24 cellular contexts compared by ENCODE assay signal in genomic region chr9:20692554-20692953, GRCh38. TPM values are rescaled to one million over a fixed set of nuclear protein-coding genes. Genes with fewer than 3 reads are reported as not detected.
DNase-seq lines count a peak whose midpoint lies in the region; ATAC-seq and TF ChIP-seq lines count a peak whose summit lies in the region.
"Had no signal": no experiment of that assay in that cellular context is flagged by ENCODE, and none has a peak within 500 bp of the region (broad histone marks: within the 10 kb centered on the region; RNA-seq: fewer than 3 reads in every experiment).

No MANE protein-coding gene starts in this region.

- peak overlapping the region; percentile 61 for H3K27ac Mint-ChIP-seq in mesothelial cell of epicardium
- no peak overlapping the region for H3K27ac Mint-ChIP-seq in CD8-positive, alpha-beta memory T cell
- H3K27ac Mint-ChIP-seq: activated CD4-positive, alpha-beta memory T cell treated with anti-CD3 and anti-CD28 coated beads, Interleukin-2, amount 10 ng/mL, durations not matched to agents 7 days and 5 days; activated naive CD4-positive, alpha-beta T cell treated with anti-CD3 and anti-CD28 coated beads, Interleukin-2, amount 50 U/mL, for 24 hours; activated T-helper 2 cell treated with anti-CD3 and anti-CD28 coated beads, Interferon-gamma antibody, Interleukin-2, Interleukin-4, amounts not matched to agents 10 μg/mL and 5 μg/mL and 100 μg/mL, durations not matched to agents 14 hours and 24 hours and 36 hours; CD8-positive, alpha-beta T cell; stimulated activated naive CD8-positive, alpha-beta T cell treated with anti-CD3 and anti-CD28 coated beads, Interleukin-15, Interleukin-2, amounts not matched to agents 100 ng/mL and 50 ng/mL, for 24 hours had no signal

- H3K27me3 ChIP-seq in brain microvascular endothelial cell (replicated peaks): no peaks in the 10 kb centered on the region
- H3K27me3 ChIP-seq in CD8-positive, alpha-beta memory T cell (ENCODE audit: insufficient read depth, low read length, poor library complexity, severe bottlenecking): no peaks in the 10 kb centered on the region
- H3K27me3 ChIP-seq: ascending aorta, tibial artery had no signal

- no peaks in the 10 kb centered on the region for H3K27me3 Mint-ChIP-seq in mesothelial cell of epicardium (ENCODE audit: low read depth)
- H3K27me3 Mint-ChIP-seq in CD8-positive, alpha-beta memory T cell: no peaks in the 10 kb centered on the region
- H3K27me3 Mint-ChIP-seq: activated CD4-positive, alpha-beta memory T cell treated with anti-CD3 and anti-CD28 coated beads, Interleukin-2, amount 10 ng/mL, durations not matched to agents 7 days and 5 days; activated naive CD4-positive, alpha-beta T cell treated with anti-CD3 and anti-CD28 coated beads, Interleukin-2, amount 50 U/mL, for 24 hours; central memory CD8-positive, alpha-beta T cell; stimulated activated naive CD8-positive, alpha-beta T cell treated with anti-CD3 and anti-CD28 coated beads, Interleukin-15, Interleukin-2, amounts not matched to agents 100 ng/mL and 50 ng/mL, for 24 hours had no signal

- peaks cover 2% of the 10 kb centered on the region for H3K36me3 Mint-ChIP-seq in mesothelial cell of epicardium
- H3K36me3 Mint-ChIP-seq in CD8-positive, alpha-beta memory T cell: peaks cover 0 to 10% (median 0%) of the 10 kb centered on the region in 3 donors
- H3K36me3 Mint-ChIP-seq: CD8-positive, alpha-beta T cell had no signal

- H3K4me1 ChIP-seq in CD8-positive, alpha-beta memory T cell (ENCODE audit: insufficient read depth, low read length): no peaks in the 10 kb centered on the region
- H3K4me1 ChIP-seq: A549, ascending aorta had no signal

- peaks cover 19% of the 10 kb centered on the region for H3K4me1 Mint-ChIP-seq in mesothelial cell of epicardium
- peaks cover 0 to 18% (median 11%) of the 10 kb centered on the region in 3 donors for H3K4me1 Mint-ChIP-seq in CD8-positive, alpha-beta memory T cell

- no peak overlapping the region for H3K27ac ChIP-seq in brain microvascular endothelial cell
- no peak overlapping the region for H3K27ac ChIP-seq in CD8-positive, alpha-beta memory T cell (ENCODE audit: low read depth, low read length)
- H3K27ac ChIP-seq: A549, ascending aorta, KMS-11, SK-N-MC, tibial artery had no signal

- POLR2A ChIA-PET in CD8-positive, alpha-beta memory T cell (lab: Charles Lee): no interaction called here

- no peaks in the 10 kb centered on the region for H3K9me3 ChIP-seq in CD8-positive, alpha-beta memory T cell (ENCODE audit: low read length)
- H3K9me3 ChIP-seq: A549, ascending aorta, HAP-1, tibial artery had no signal

- H3K4me3 ChIP-seq in brain microvascular endothelial cell (ENCODE audit: low read depth, low read length): no peak overlapping the region
- no peak overlapping the region for H3K4me3 ChIP-seq in CD8-positive, alpha-beta memory T cell (ENCODE audit: low read length)
- H3K4me3 ChIP-seq: A549, ascending aorta, HAP-1, SK-N-MC, tibial artery had no signal

- CTCF ChIA-PET in CD8-positive, alpha-beta memory T cell (lab: Charles Lee): no interaction called here

- DNase-seq in CMK (ENCODE audit: low read depth): peak; percentile 5
- DNase-seq in HuH-7.5 (ENCODE audit: low spot score): peak; percentile 6
- DNase-seq in brain microvascular endothelial cell: peak; percentile 61
- no peak for DNase-seq in mesothelial cell of epicardium (ENCODE audit: low spot score in 2 of 2, unreplicated experiment in 2 of 2)
- no peak for DNase-seq in retina
- no peak for DNase-seq in CD8-positive, alpha-beta memory T cell
- DNase-seq in DMS79 (lab: John Stamatoyannopoulos, UW): no peak
- DNase-seq: activated CD4-positive, alpha-beta memory T cell treated with anti-CD3 and anti-CD28 coated beads, Interleukin-2, amount 10 ng/mL, durations not matched to agents 7 days and 5 days; activated CD4-positive, CD25-positive, alpha-beta regulatory T cell treated with anti-CD3 and anti-CD28 coated beads, Interleukin-2, amount 50 U/mL, for 72 hours; CD8-positive, alpha-beta T cell; kidney glomerular epithelial cell; NCI-H1417 treated with DMSO at 0.1 percent for 48 hours; stimulated activated CD4-positive, alpha-beta T cell treated with anti-CD3 and anti-CD28 coated beads, Interleukin-15, amount 100 ng/mL, for 24 hours; tibial artery had no signal

- H3K36me3 ChIP-seq in brain microvascular endothelial cell (replicated peaks): no peaks in the 10 kb centered on the region
- no peaks in the 10 kb centered on the region for H3K36me3 ChIP-seq in CD8-positive, alpha-beta memory T cell (ENCODE audit: insufficient read depth, low read length)
- H3K36me3 ChIP-seq: ascending aorta, HAP-1, tibial artery had no signal

- no peak for ATAC-seq in GM19035 (IDR thresholded peaks at IDR 0.05; ENCODE audit: unreplicated experiment)
- ATAC-seq: A549; CD8-positive, alpha-beta T cell had no signal

- H3K4me3 Mint-ChIP-seq in mesothelial cell of epicardium: no peak overlapping the region
- H3K4me3 Mint-ChIP-seq in CD8-positive, alpha-beta memory T cell: no peak overlapping the region
- H3K4me3 Mint-ChIP-seq: activated CD4-positive, alpha-beta memory T cell treated with anti-CD3 and anti-CD28 coated beads, Interleukin-2, amount 10 ng/mL, durations not matched to agents 7 days and 5 days; activated naive CD4-positive, alpha-beta T cell treated with anti-CD3 and anti-CD28 coated beads, Interleukin-2, amount 50 U/mL, for 24 hours; CD8-positive, alpha-beta T cell; central memory CD8-positive, alpha-beta T cell; stimulated activated naive CD8-positive, alpha-beta T cell treated with anti-CD3 and anti-CD28 coated beads, Interleukin-15, Interleukin-2, amounts not matched to agents 100 ng/mL and 50 ng/mL, for 24 hours had no signal

- no peak for TF ChIP-seq CTCF in brain microvascular endothelial cell (IDR thresholded peaks at IDR 0.05; ENCODE audit: low read depth, low read length, missing control alignments)
- no peak for TF ChIP-seq CTCF in mesothelial cell of epicardium (IDR thresholded peaks at IDR 0.05; ENCODE audit: unreplicated experiment)

- no peaks in the 10 kb centered on the region for H3K9me3 Mint-ChIP-seq in mesothelial cell of epicardium
- no peaks in the 10 kb centered on the region for H3K9me3 Mint-ChIP-seq in CD8-positive, alpha-beta memory T cell
- H3K9me3 Mint-ChIP-seq: activated CD4-positive, alpha-beta memory T cell treated with anti-CD3 and anti-CD28 coated beads, Interleukin-2, amount 10 ng/mL, durations not matched to agents 7 days and 5 days; activated naive CD4-positive, alpha-beta T cell treated with anti-CD3 and anti-CD28 coated beads, Interleukin-2, amount 50 U/mL, for 24 hours; activated T-helper 2 cell treated with anti-CD3 and anti-CD28 coated beads, Interferon-gamma antibody, Interleukin-2, Interleukin-4, amounts not matched to agents 10 μg/mL and 5 μg/mL and 100 μg/mL, durations not matched to agents 14 hours and 24 hours and 36 hours; CD8-positive, alpha-beta T cell; central memory CD8-positive, alpha-beta T cell; stimulated activated naive CD8-positive, alpha-beta T cell treated with anti-CD3 and anti-CD28 coated beads, Interleukin-15, Interleukin-2, amounts not matched to agents 100 ng/mL and 50 ng/mL, for 24 hours had no signal

- in situ Hi-C loops in brain microvascular endothelial cell (cut with HindIII; ENCODE audit: low pct_ligation_motif_present, low sequenced_read_pairs): no loop called here

RNA-seq across cellular contexts. Expression of gene FOCAD, which starts 8.5 kb away (rescaled TPM):
- 78.0 to 78.5 TPM (median 78.4 TPM) in 3 replicates for total RNA-seq in mesothelial cell of epicardium
- total RNA-seq in CD8-positive, alpha-beta memory T cell: 10 to 100 TPM; 24.8 to 25.9 TPM
- polyA plus RNA-seq in CD8-positive, alpha-beta memory T cell: 16.1 TPM

Comparison
In these comparisons a context has a peak if more than half of its experiments do, and no peak if none do; other contexts are left out.
1. DNase-seq: peak in CMK (single experiment), HuH-7.5 (single experiment) and brain microvascular endothelial cell (single experiment); none in mesothelial cell of epicardium (0 of 2), retina (single experiment), CD8-positive, alpha-beta memory T cell (0 of 5) and DMS79 (single experiment).